In the genomic region with DNA sequence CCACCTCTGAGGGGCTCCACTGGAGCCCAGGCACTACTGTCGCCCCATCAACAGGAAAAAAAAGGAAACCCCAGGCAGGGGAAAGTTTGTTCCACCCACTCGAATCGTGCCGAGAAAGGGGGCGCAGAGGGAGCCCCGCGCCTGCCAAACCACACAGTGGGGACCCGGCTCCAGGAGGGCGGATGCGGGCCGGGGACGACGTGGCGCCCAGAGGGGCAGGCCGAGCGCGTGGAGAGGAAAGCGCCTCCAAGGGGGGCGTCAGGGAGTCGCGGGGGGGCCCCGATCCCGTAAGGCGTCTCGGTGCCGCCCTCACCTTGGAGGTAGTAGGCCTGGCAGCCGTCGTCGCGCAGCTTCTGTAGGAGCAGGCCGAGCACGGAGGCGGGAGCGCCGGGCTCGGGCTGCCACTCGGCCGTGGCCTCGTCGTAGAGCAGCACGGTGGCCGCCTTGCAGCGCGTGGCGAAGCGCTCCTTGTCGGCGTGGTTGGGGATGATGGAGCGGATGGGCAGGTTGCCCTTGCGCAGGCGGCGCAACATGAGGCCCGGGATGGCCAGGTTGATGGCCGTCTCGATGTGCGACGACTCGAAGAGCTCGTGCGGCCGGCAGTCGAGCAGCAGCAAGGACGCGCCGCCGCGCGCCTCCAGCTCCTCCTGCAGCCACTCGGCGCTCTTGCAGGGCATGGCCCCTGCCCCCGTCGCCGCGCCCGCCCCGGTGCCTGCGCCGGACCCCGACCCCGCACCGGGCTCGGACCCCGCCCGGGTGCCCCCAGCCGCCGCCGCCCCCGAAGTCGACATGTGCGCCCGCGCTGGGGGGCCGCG, we compare ENCODE assay signal across 1 cellular context.
TF ChIP-seq lines count a peak whose summit lies in the region.

No MANE protein-coding gene starts in this region.

TF ChIP-seq in K562, 482 proteins besides CTCF, POLR2A, EP300 and RAD21 (continued from another document and continues in another):
- TF ChIP-seq, protein P1, sequence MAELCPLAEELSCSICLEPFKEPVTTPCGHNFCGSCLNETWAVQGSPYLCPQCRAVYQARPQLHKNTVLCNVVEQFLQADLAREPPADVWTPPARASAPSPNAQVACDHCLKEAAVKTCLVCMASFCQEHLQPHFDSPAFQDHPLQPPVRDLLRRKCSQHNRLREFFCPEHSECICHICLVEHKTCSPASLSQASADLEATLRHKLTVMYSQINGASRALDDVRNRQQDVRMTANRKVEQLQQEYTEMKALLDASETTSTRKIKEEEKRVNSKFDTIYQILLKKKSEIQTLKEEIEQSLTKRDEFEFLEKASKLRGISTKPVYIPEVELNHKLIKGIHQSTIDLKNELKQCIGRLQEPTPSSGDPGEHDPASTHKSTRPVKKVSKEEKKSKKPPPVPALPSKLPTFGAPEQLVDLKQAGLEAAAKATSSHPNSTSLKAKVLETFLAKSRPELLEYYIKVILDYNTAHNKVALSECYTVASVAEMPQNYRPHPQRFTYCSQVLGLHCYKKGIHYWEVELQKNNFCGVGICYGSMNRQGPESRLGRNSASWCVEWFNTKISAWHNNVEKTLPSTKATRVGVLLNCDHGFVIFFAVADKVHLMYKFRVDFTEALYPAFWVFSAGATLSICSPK (IDR thresholded peaks at IDR 0.05; ENCODE audit: borderline replicate concordance) = no peak
- TF ChIP-seq, protein P2, sequence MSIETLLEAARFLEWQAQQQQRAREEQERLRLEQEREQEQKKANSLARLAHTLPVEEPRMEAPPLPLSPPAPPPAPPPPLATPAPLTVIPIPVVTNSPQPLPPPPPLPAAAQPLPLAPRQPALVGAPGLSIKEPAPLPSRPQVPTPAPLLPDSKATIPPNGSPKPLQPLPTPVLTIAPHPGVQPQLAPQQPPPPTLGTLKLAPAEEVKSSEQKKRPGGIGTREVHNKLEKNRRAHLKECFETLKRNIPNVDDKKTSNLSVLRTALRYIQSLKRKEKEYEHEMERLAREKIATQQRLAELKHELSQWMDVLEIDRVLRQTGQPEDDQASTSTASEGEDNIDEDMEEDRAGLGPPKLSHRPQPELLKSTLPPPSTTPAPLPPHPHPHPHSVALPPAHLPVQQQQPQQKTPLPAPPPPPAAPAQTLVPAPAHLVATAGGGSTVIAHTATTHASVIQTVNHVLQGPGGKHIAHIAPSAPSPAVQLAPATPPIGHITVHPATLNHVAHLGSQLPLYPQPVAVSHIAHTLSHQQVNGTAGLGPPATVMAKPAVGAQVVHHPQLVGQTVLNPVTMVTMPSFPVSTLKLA (conservative IDR thresholded peaks at IDR 0.05) = peak in 1 of 2 experiments; percentile 45; a peak in 2 of 4 replicates
- peak; percentile 69 for TF ChIP-seq ZFX (CRISPR knock-in tag; IDR thresholded peaks at IDR 0.05)
- TF ChIP-seq, protein P3, sequence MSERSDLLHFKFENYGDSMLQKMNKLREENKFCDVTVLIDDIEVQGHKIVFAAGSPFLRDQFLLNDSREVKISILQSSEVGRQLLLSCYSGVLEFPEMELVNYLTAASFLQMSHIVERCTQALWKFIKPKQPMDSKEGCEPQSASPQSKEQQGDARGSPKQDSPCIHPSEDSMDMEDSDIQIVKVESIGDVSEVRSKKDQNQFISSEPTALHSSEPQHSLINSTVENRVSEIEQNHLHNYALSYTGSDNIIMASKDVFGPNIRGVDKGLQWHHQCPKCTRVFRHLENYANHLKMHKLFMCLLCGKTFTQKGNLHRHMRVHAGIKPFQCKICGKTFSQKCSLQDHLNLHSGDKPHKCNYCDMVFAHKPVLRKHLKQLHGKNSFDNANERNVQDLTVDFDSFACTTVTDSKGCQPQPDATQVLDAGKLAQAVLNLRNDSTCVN (CRISPR knock-in tag; IDR thresholded peaks at IDR 0.05) = no peak
- TF ChIP-seq, protein P4, sequence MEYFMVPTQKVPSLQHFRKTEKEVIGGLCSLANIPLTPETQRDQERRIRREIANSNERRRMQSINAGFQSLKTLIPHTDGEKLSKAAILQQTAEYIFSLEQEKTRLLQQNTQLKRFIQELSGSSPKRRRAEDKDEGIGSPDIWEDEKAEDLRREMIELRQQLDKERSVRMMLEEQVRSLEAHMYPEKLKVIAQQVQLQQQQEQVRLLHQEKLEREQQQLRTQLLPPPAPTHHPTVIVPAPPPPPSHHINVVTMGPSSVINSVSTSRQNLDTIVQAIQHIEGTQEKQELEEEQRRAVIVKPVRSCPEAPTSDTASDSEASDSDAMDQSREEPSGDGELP (CRISPR knock-in tag; IDR thresholded peaks at IDR 0.05; ENCODE audit: borderline replicate concordance) = peak; percentile 51; the same call in 1 of the 2 replicates
- TF ChIP-seq DPF2 (IDR thresholded peaks at IDR 0.05) = no peak
- TF ChIP-seq ZNF436 (CRISPR knock-in tag; IDR thresholded peaks at IDR 0.05) = no peak
- TF ChIP-seq CBX8 (IDR thresholded peaks at IDR 0.05; ENCODE audit: borderline replicate concordance, extremely low read depth, low read depth, low read length, poor library complexity, severe bottlenecking) = no peak
- TF ChIP-seq SRSF1 (IDR thresholded peaks at IDR 0.05; ENCODE audit: low read depth, low read length) = no peak
- TF ChIP-seq, protein P5, sequence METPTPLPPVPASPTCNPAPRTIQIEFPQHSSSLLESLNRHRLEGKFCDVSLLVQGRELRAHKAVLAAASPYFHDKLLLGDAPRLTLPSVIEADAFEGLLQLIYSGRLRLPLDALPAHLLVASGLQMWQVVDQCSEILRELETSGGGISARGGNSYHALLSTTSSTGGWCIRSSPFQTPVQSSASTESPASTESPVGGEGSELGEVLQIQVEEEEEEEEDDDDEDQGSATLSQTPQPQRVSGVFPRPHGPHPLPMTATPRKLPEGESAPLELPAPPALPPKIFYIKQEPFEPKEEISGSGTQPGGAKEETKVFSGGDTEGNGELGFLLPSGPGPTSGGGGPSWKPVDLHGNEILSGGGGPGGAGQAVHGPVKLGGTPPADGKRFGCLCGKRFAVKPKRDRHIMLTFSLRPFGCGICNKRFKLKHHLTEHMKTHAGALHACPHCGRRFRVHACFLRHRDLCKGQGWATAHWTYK (CRISPR knock-in tag; IDR thresholded peaks at IDR 0.05) = peak; percentile 50; the same call in 1 of the 2 replicates
- no peak for TF ChIP-seq KDM4B (IDR thresholded peaks at IDR 0.05; ENCODE audit: borderline replicate concordance in 2 of 2, low read depth in 1 of 2)
- no peak for TF ChIP-seq GTF2F1 (IDR thresholded peaks at IDR 0.05; ENCODE audit: low read depth, low read length)
- no peak for TF ChIP-seq KDM1A (IDR thresholded peaks at IDR 0.05)
- no peak for TF ChIP-seq POU5F1 (IDR thresholded peaks at IDR 0.05; ENCODE audit: borderline replicate concordance, low read depth, low read length, partially characterized antibody)
- TF ChIP-seq STAT5B (CRISPR knock-in tag; IDR thresholded peaks at IDR 0.05) = no peak
- no peak for TF ChIP-seq HDAC6 (IDR thresholded peaks at IDR 0.05; ENCODE audit: low read depth, low read length)
- TF ChIP-seq, protein P6, sequence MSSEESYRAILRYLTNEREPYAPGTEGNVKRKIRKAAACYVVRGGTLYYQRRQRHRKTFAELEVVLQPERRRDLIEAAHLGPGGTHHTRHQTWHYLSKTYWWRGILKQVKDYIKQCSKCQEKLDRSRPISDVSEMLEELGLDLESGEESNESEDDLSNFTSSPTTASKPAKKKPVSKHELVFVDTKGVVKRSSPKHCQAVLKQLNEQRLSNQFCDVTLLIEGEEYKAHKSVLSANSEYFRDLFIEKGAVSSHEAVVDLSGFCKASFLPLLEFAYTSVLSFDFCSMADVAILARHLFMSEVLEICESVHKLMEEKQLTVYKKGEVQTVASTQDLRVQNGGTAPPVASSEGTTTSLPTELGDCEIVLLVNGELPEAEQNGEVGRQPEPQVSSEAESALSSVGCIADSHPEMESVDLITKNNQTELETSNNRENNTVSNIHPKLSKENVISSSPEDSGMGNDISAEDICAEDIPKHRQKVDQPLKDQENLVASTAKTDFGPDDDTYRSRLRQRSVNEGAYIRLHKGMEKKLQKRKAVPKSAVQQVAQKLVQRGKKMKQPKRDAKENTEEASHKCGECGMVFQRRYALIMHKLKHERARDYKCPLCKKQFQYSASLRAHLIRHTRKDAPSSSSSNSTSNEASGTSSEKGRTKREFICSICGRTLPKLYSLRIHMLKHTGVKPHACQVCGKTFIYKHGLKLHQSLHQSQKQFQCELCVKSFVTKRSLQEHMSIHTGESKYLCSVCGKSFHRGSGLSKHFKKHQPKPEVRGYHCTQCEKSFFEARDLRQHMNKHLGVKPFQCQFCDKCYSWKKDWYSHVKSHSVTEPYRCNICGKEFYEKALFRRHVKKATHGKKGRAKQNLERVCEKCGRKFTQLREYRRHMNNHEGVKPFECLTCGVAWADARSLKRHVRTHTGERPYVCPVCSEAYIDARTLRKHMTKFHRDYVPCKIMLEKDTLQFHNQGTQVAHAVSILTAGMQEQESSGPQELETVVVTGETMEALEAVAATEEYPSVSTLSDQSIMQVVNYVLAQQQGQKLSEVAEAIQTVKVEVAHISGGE (CRISPR knock-in tag; IDR thresholded peaks at IDR 0.05) = 0 out of 6 replicates have a peak, but pooled peaks of 1 of the 3 experiments have one; percentile 43
- no peak for TF ChIP-seq ZNF174 (CRISPR knock-in tag; IDR thresholded peaks at IDR 0.05)
- TF ChIP-seq ZNF140 (CRISPR knock-in tag; IDR thresholded peaks at IDR 0.05) = no peak
- TF ChIP-seq POLR2G (IDR thresholded peaks at IDR 0.05; ENCODE audit: low read depth, low read length) = no peak
- TF ChIP-seq, protein P7, sequence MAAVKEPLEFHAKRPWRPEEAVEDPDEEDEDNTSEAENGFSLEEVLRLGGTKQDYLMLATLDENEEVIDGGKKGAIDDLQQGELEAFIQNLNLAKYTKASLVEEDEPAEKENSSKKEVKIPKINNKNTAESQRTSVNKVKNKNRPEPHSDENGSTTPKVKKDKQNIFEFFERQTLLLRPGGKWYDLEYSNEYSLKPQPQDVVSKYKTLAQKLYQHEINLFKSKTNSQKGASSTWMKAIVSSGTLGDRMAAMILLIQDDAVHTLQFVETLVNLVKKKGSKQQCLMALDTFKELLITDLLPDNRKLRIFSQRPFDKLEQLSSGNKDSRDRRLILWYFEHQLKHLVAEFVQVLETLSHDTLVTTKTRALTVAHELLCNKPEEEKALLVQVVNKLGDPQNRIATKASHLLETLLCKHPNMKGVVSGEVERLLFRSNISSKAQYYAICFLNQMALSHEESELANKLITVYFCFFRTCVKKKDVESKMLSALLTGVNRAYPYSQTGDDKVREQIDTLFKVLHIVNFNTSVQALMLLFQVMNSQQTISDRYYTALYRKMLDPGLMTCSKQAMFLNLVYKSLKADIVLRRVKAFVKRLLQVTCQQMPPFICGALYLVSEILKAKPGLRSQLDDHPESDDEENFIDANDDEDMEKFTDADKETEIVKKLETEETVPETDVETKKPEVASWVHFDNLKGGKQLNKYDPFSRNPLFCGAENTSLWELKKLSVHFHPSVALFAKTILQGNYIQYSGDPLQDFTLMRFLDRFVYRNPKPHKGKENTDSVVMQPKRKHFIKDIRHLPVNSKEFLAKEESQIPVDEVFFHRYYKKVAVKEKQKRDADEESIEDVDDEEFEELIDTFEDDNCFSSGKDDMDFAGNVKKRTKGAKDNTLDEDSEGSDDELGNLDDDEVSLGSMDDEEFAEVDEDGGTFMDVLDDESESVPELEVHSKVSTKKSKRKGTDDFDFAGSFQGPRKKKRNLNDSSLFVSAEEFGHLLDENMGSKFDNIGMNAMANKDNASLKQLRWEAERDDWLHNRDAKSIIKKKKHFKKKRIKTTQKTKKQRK (IDR thresholded peaks at IDR 0.05; ENCODE audit: borderline replicate concordance, low read depth, low read length) = no peak
- no peak for TF ChIP-seq TOE1 (IDR thresholded peaks at IDR 0.05; ENCODE audit: borderline replicate concordance)
- TF ChIP-seq TOE1 (CRISPR knock-in tag; IDR thresholded peaks at IDR 0.05; ENCODE audit: borderline replicate concordance, low read depth) = no peak
- TF ChIP-seq, protein P8, sequence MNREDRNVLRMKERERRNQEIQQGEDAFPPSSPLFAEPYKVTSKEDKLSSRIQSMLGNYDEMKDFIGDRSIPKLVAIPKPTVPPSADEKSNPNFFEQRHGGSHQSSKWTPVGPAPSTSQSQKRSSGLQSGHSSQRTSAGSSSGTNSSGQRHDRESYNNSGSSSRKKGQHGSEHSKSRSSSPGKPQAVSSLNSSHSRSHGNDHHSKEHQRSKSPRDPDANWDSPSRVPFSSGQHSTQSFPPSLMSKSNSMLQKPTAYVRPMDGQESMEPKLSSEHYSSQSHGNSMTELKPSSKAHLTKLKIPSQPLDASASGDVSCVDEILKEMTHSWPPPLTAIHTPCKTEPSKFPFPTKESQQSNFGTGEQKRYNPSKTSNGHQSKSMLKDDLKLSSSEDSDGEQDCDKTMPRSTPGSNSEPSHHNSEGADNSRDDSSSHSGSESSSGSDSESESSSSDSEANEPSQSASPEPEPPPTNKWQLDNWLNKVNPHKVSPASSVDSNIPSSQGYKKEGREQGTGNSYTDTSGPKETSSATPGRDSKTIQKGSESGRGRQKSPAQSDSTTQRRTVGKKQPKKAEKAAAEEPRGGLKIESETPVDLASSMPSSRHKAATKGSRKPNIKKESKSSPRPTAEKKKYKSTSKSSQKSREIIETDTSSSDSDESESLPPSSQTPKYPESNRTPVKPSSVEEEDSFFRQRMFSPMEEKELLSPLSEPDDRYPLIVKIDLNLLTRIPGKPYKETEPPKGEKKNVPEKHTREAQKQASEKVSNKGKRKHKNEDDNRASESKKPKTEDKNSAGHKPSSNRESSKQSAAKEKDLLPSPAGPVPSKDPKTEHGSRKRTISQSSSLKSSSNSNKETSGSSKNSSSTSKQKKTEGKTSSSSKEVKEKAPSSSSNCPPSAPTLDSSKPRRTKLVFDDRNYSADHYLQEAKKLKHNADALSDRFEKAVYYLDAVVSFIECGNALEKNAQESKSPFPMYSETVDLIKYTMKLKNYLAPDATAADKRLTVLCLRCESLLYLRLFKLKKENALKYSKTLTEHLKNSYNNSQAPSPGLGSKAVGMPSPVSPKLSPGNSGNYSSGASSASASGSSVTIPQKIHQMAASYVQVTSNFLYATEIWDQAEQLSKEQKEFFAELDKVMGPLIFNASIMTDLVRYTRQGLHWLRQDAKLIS (CRISPR knock-in tag; IDR thresholded peaks at IDR 0.05) = 0 out of 2 replicates have a peak, but pooled peaks have one; percentile 45
- TF ChIP-seq, protein P9, sequence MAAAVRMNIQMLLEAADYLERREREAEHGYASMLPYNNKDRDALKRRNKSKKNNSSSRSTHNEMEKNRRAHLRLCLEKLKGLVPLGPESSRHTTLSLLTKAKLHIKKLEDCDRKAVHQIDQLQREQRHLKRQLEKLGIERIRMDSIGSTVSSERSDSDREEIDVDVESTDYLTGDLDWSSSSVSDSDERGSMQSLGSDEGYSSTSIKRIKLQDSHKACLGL (CRISPR knock-in tag; IDR thresholded peaks at IDR 0.05; ENCODE audit: borderline replicate concordance, poor library complexity, severe bottlenecking) = no peak
- TF ChIP-seq CXXC5 (CRISPR knock-in tag; IDR thresholded peaks at IDR 0.05) = peak; percentile 46; the same call in 1 of the 2 replicates
